Comparison of ENCODE assay signal across 10 cellular contexts in the genomic region with DNA sequence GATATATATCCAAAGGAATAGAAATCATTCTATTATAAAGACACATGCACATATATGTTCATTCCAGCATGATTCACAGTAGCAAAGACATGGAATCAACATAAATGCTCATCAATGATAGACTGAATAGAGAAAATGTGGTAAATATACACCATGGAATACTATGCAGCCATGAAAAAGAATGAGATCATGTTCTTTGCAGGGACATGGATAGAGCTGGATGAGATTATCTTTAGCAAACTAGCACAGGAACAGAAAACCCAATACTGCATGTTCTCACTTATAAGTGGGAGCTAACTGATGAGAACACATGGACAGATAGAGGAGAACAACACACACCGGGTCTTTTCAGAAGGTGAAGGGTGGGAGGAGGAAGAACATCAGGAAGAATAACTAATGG.
"Had no signal": no experiment of that assay in that cellular context is flagged by ENCODE, and none has a peak within 500 bp of the region (broad histone marks: within the 10 kb centered on the region; RNA-seq: fewer than 3 reads in every experiment).

No MANE protein-coding gene starts in this region.

- H2AFZ ChIP-seq: GM23248, GM23338 had no signal

- H3K9me3 Mint-ChIP-seq: GM23338 had no signal

- H3K9ac ChIP-seq: GM23248 had no signal

- H3K9me3 ChIP-seq: HAP-1 had no signal

- ATAC-seq: GM23338, HCT116 had no signal

- H3K36me3 ChIP-seq: HAP-1 had no signal

- H3K4me1 ChIP-seq: HAP-1 had no signal

- H3K4me3 Mint-ChIP-seq: GM23338, H9, HFFc6 had no signal

- FAIRE-seq: H54 had no signal

- H3K27ac Mint-ChIP-seq: GM23338, H9, HFFc6 had no signal

- H3K27ac ChIP-seq: GM23248 had no signal

- H3K4me1 Mint-ChIP-seq: GM23338 had no signal

- H3K4me2 ChIP-seq: GM23338 had no signal

- DNase-seq: GM23248, GOT3, H7, H9, HCEC 1CT, HFFc6 had no signal

- H3K4me3 ChIP-seq: GM23248, GM23338, HAP-1 had no signal
